1 cellular context compared by ENCODE assay signal in genomic region chr5:142698447-142698846, GRCh38.
TF ChIP-seq lines count a peak whose summit lies in the region.

No MANE protein-coding gene starts in this region.

TF ChIP-seq in H1, 55 proteins besides CTCF, POLR2A, EP300 and RAD21 (continued from another document):
- TF ChIP-seq EGR1 (IDR thresholded peaks at IDR 0.05; ENCODE audit: borderline replicate concordance, low read depth, low read length) (no peak), KDM5A (IDR thresholded peaks at IDR 0.05; ENCODE audit: low read length) (no peak), NANOG (IDR thresholded peaks at IDR 0.05; ENCODE audit: insufficient read depth, low read depth, low read length, poor library complexity, severe bottlenecking) (no peak), SUZ12 (IDR thresholded peaks at IDR 0.05; ENCODE audit: low read length) (no peak), CREB1 (IDR thresholded peaks at IDR 0.05) (no peak), SP1 (IDR thresholded peaks at IDR 0.05; ENCODE audit: low read depth, low read length) (no peak), YY1 (IDR thresholded peaks at IDR 0.05; ENCODE audit: low read depth, low read length) (no peak), BACH1 (IDR thresholded peaks at IDR 0.05; ENCODE audit: low read length) (no peak), CHD2 (IDR thresholded peaks at IDR 0.05; ENCODE audit: low read length) (no peak), EZH2 (IDR thresholded peaks at IDR 0.05; ENCODE audit: low read depth, low read length, severe bottlenecking) (no peak), SP4 (IDR thresholded peaks at IDR 0.05; ENCODE audit: low read length) (no peak), SP2 (IDR thresholded peaks at IDR 0.05; ENCODE audit: low read length) (no peak)
